In the genomic region with DNA sequence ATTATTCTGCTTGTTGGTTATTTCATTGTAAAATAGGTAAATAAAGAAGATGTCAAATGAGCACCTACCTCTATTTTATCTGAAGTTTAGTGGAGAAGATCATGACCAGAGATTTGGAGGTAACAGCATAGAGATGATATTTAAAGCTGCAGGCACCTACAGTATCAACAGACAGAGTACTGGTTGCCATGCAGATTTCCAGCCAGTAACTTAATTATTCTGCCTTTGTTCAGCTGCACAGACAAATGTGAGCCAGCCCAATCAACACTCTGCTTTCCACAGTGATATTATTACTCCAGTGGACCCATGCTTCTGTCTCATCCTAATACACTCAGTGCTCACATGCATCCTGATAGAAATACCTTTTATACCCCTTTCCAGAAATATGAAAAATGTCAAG, we compare ENCODE assay signal across 19 cellular contexts.
DNase-seq lines count a peak whose midpoint lies in the region; ATAC-seq and TF ChIP-seq lines count a peak whose summit lies in the region.
"Had no signal": no experiment of that assay in that cellular context is flagged by ENCODE, and none has a peak within 500 bp of the region (broad histone marks: within the 10 kb centered on the region; RNA-seq: fewer than 3 reads in every experiment).

No MANE protein-coding gene starts in this region.

- no peak overlapping the region for H3K9ac ChIP-seq in IMR-90 (ENCODE audit: low read depth, low read length)

- H4K91ac ChIP-seq in IMR-90 (ENCODE audit: insufficient read depth, low read depth, low read length), result peak overlapping the region; percentile 55

- TF ChIP-seq CTCF in A673 (conservative IDR thresholded peaks at IDR 0.05; ENCODE audit: low read depth, low read length), result no peak
- no peak for TF ChIP-seq CTCF in IMR-90 (conservative IDR thresholded peaks at IDR 0.05; ENCODE audit: low read depth, low read length)
- TF ChIP-seq CTCF in brain microvascular endothelial cell (IDR thresholded peaks at IDR 0.05; ENCODE audit: low read depth, low read length, missing control alignments), result no peak
- TF ChIP-seq CTCF in neutrophil (IDR thresholded peaks at IDR 0.05), result no peak

- ATAC-seq in IMR-90 (ENCODE audit: low read depth) (no peak), GM18505 (IDR thresholded peaks at IDR 0.05; ENCODE audit: unreplicated experiment) (no peak), T-helper 17 cell (no peak), HG03457 (IDR thresholded peaks at IDR 0.05; ENCODE audit: unreplicated experiment) (no peak)

- CTCF ChIA-PET in A673 (lab: Charles Lee) (no interaction called here), IMR-90 (lab: Yijun Ruan, JAX) (no interaction called here)

- H3K4me1 Mint-ChIP-seq in T-helper 17 cell, result peaks cover 11% of the 10 kb centered on the region

- in situ Hi-C loops in IMR-90 (cut with MboI; ENCODE audit: low sequenced_read_pairs) (no loop called here), brain microvascular endothelial cell (cut with HindIII; ENCODE audit: low pct_ligation_motif_present, low sequenced_read_pairs) (no loop called here)

- H3K4ac ChIP-seq in IMR-90 (ENCODE audit: low read depth, low read length), result peak overlapping the region; percentile 60; the same call in 1 of the 2 replicates

- H2BK15ac ChIP-seq in IMR-90 (ENCODE audit: low read depth, low read length), result peak overlapping the region; percentile 12; the same call in 1 of the 3 replicates

- peak overlapping the region; percentile 52; the same call in 1 of the 2 replicates for H3K23ac ChIP-seq in IMR-90 (ENCODE audit: low read depth, low read length)

- peak overlapping the region; percentile 76 for H2BK120ac ChIP-seq in IMR-90 (ENCODE audit: low read depth, low read length)

- peak overlapping the region; percentile 74; the same call in 1 of the 2 replicates for H2AK5ac ChIP-seq in IMR-90 (ENCODE audit: low read depth, low read length)

- H3K27ac Mint-ChIP-seq in T-helper 17 cell, result no peak overlapping the region

- no peak overlapping the region for H2AK9ac ChIP-seq in IMR-90 (replicated peaks; ENCODE audit: low read depth, low read length, poor library complexity)

- H4K5ac ChIP-seq in IMR-90 (ENCODE audit: low read depth, low read length), result no peak overlapping the region

- no peaks in the 10 kb centered on the region for H3K27me3 ChIP-seq in A673 (replicated peaks; ENCODE audit: insufficient read depth, low read depth, low read length, poor library complexity)
- H3K27me3 ChIP-seq in IMR-90 (ENCODE audit: control insufficient read depth, insufficient read depth, low read length), result no peaks in the 10 kb centered on the region
- no peaks in the 10 kb centered on the region for H3K27me3 ChIP-seq in brain microvascular endothelial cell (replicated peaks)
- no peaks in the 10 kb centered on the region for H3K27me3 ChIP-seq in neutrophil
- H3K27me3 ChIP-seq: MG63 had no signal

- peaks cover 32 to 63% of the 10 kb centered on the region in 2 experiments for H3K79me1 ChIP-seq in IMR-90 (ENCODE audit: low read depth in 1 of 2, low read length in 2 of 2)

- TF ChIP-seq POLR2A in IMR-90 (IDR thresholded peaks at IDR 0.05; ENCODE audit: low read depth, low read length) (no peak), GM18505 (IDR thresholded peaks at IDR 0.05; ENCODE audit: borderline replicate concordance, extremely low read depth, insufficient read depth, insufficient read length) (no peak)

- BruUV-seq in A673 (replicated peaks; lab: Mats Ljungman, UMichigan), result no TSS peak
- no TSS peak for BruUV-seq in IMR-90 (replicated peaks; lab: Mats Ljungman, UMichigan)

- peaks cover 4% of the 10 kb centered on the region for H3K36me3 Mint-ChIP-seq in T-helper 17 cell (ENCODE audit: low read depth)

- H3K4me3 Mint-ChIP-seq in T-helper 17 cell, result no peak overlapping the region

- POLR2A ChIA-PET in A673 (lab: Charles Lee; ENCODE audit: low non-redundant PET), result no interaction called here
- POLR2A ChIA-PET in IMR-90 (lab: Charles Lee; ENCODE audit: unreplicated experiment), result no interaction called here

- peak overlapping the region; percentile 57; the same call in 1 of the 2 replicates for H2BK20ac ChIP-seq in IMR-90 (ENCODE audit: low read depth, low read length)

- H3K4me1 ChIP-seq in A673 (ENCODE audit: insufficient read depth, low read length, poor library complexity, severe bottlenecking), result peaks cover 84% of the 10 kb centered on the region
- peaks cover 12% of the 10 kb centered on the region for H3K4me1 ChIP-seq in IMR-90 (ENCODE audit: control insufficient read depth, insufficient read depth, low read length)
- H3K4me1 ChIP-seq in neutrophil (ENCODE audit: control insufficient read depth in 1 of 2, insufficient read depth in 1 of 2, low read depth in 1 of 2, low read length in 1 of 2), result peaks cover 53 to 65% of the 10 kb centered on the region in 2 experiments
- H3K4me1 ChIP-seq: Caco-2 had no signal

- H4K8ac ChIP-seq in IMR-90 (ENCODE audit: low read depth in 2 of 2, low read length in 2 of 2), result peak overlapping the region in 1 of 2 experiments; percentile 55; a peak in 1 of 4 replicates

- peak overlapping the region; percentile 8; the same call in 1 of the 2 replicates for H3K14ac ChIP-seq in IMR-90 (replicated peaks; ENCODE audit: low read depth, low read length)

- H3K27ac ChIP-seq in A673 (ENCODE audit: low read depth, low read length, poor library complexity, severe bottlenecking) (peak overlapping the region; percentile 73), IMR-90 (ENCODE audit: insufficient read depth, low read length) (no peak overlapping the region), brain microvascular endothelial cell (peak overlapping the region; percentile 86), neutrophil (peak overlapping the region; percentile 90)
- H3K27ac ChIP-seq: RWPE1 had no signal

- dilution Hi-C loops in IMR-90 (cut with HindIII; ENCODE audit: low sequenced_read_pairs, unreplicated experiment), result no loop called here

- peak overlapping the region; percentile 96 for H2BK5ac ChIP-seq in IMR-90 (ENCODE audit: low read depth, low read length, poor library complexity, severe bottlenecking)

- DNase-seq in A673 (ENCODE audit: low spot score) (no peak), IMR-90 (no peak), brain microvascular endothelial cell (no peak), RPMI8226 (no peak), T-helper 17 cell (no peak)
- DNase-seq: Caco-2, DMS153, H7, Karpas-422, NCI-H1105, NCI-H187, NCI-H345, NCI-H526, OCI-M1 had no signal

- no peak overlapping the region for H3K18ac ChIP-seq in IMR-90 (ENCODE audit: low read depth, low read length)

- H3K36me3 ChIP-seq in A673 (ENCODE audit: insufficient read depth, low read length, poor library complexity, severe bottlenecking), result no peaks in the 10 kb centered on the region
- no peaks in the 10 kb centered on the region for H3K36me3 ChIP-seq in IMR-90 (ENCODE audit: control insufficient read depth, insufficient read depth, low read length)
- peaks cover 3% of the 10 kb centered on the region for H3K36me3 ChIP-seq in brain microvascular endothelial cell (replicated peaks)
- no peaks in the 10 kb centered on the region for H3K36me3 ChIP-seq in neutrophil
- H3K36me3 ChIP-seq: MG63 had no signal

- H2AFZ ChIP-seq in IMR-90 (replicated peaks; ENCODE audit: low read length, poor library complexity), result no peak overlapping the region

- peaks cover 9% of the 10 kb centered on the region for H3K9me1 ChIP-seq in IMR-90 (ENCODE audit: insufficient read depth, low read length)

- H3K27me3 Mint-ChIP-seq in T-helper 17 cell, result no peaks in the 10 kb centered on the region

- intact Hi-C loops in A673 (cut with micrococcal nuclease; ENCODE audit: unreplicated experiment), result loop anchor here (2.0 kb wide), 1 partner anchor 67 kb away; no protein-coding TSS in a partner anchor
- intact Hi-C loops in IMR-90 (cut with micrococcal nuclease), result loop anchor here (10.0 kb wide), 1 partner anchor 449 kb away; no protein-coding TSS in a partner anchor

- no peaks in the 10 kb centered on the region for H3K9me3 ChIP-seq in A673 (ENCODE audit: low read depth, low read length, poor library complexity, severe bottlenecking)
- H3K9me3 ChIP-seq in IMR-90 (ENCODE audit: control insufficient read depth, insufficient read depth, low read length), result no peaks in the 10 kb centered on the region
- H3K9me3 ChIP-seq in neutrophil, result no peaks in the 10 kb centered on the region
- H3K9me3 ChIP-seq in T-helper 17 cell (ENCODE audit: control insufficient read depth, low read length, poor library complexity, severe bottlenecking), result no peaks in the 10 kb centered on the region
- H3K9me3 ChIP-seq: Caco-2, MG63 had no signal

- no peak overlapping the region for H3K56ac ChIP-seq in IMR-90 (ENCODE audit: extremely low read depth, insufficient read depth, low read length)

- no peak overlapping the region for H3K4me2 ChIP-seq in IMR-90 (ENCODE audit: low read depth, low read length)

- no peak for TF ChIP-seq RAD21 in IMR-90 (IDR thresholded peaks at IDR 0.05; ENCODE audit: low read length)

- no peak overlapping the region for H3K4me3 ChIP-seq in A673 (ENCODE audit: low read depth, low read length, poor library complexity, severe bottlenecking)
- H3K4me3 ChIP-seq in IMR-90 (ENCODE audit: insufficient read depth, low read depth, low read length), result no peak overlapping the region
- H3K4me3 ChIP-seq in brain microvascular endothelial cell (ENCODE audit: low read depth, low read length), result no peak overlapping the region
- peak overlapping the region; percentile 28 to 42 for H3K4me3 ChIP-seq in neutrophil (ENCODE audit: low read depth in 1 of 2, low read length in 1 of 2)
- H3K4me3 ChIP-seq: MG63 had no signal

- H4K20me1 ChIP-seq in IMR-90 (ENCODE audit: insufficient read depth, low read length), result no peaks in the 10 kb centered on the region; the same call in 1 of the 2 replicates

TF ChIP-seq in IMR-90, 13 proteins besides CTCF, POLR2A, EP300 and RAD21 (continues in another document):
- TF ChIP-seq, protein P1, sequence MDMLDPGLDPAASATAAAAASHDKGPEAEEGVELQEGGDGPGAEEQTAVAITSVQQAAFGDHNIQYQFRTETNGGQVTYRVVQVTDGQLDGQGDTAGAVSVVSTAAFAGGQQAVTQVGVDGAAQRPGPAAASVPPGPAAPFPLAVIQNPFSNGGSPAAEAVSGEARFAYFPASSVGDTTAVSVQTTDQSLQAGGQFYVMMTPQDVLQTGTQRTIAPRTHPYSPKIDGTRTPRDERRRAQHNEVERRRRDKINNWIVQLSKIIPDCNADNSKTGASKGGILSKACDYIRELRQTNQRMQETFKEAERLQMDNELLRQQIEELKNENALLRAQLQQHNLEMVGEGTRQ (IDR thresholded peaks at IDR 0.05; ENCODE audit: low read depth, low read length), result no peak
- no peak for TF ChIP-seq RFX5 (IDR thresholded peaks at IDR 0.05; ENCODE audit: low read depth, low read length)
- TF ChIP-seq, protein P2, sequence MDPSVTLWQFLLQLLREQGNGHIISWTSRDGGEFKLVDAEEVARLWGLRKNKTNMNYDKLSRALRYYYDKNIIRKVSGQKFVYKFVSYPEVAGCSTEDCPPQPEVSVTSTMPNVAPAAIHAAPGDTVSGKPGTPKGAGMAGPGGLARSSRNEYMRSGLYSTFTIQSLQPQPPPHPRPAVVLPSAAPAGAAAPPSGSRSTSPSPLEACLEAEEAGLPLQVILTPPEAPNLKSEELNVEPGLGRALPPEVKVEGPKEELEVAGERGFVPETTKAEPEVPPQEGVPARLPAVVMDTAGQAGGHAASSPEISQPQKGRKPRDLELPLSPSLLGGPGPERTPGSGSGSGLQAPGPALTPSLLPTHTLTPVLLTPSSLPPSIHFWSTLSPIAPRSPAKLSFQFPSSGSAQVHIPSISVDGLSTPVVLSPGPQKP (IDR thresholded peaks at IDR 0.05; ENCODE audit: borderline replicate concordance, low read depth, low read length), result no peak
- no peak for TF ChIP-seq FOS (IDR thresholded peaks at IDR 0.05; ENCODE audit: low read depth, low read length)

Comparison
In these comparisons a context has a peak if more than half of its experiments do, and no peak if none do; other contexts are left out.
1. H3K4me3 ChIP-seq: peak in neutrophil (2 of 2); none in A673 (single experiment), IMR-90 (single experiment) and brain microvascular endothelial cell (single experiment).